In genomic region chr2:216663846-216664245, GRCh38 we compare ENCODE assay signal across 14 cellular contexts. TPM values are rescaled to one million over a fixed set of nuclear protein-coding genes. Genes with fewer than 3 reads are reported as not detected.
DNase-seq lines count a peak whose midpoint lies in the region; ATAC-seq and TF ChIP-seq lines count a peak whose summit lies in the region.
"Had no signal": no experiment of that assay in that cellular context is flagged by ENCODE, and none has a peak within 500 bp of the region (broad histone marks: within the 10 kb centered on the region; RNA-seq: fewer than 3 reads in every experiment).

No MANE protein-coding gene starts in this region.

- no peak overlapping the region for H2AFZ ChIP-seq in IMR-90 (replicated peaks; ENCODE audit: low read length, poor library complexity)

- H2AK9ac ChIP-seq in IMR-90 (replicated peaks; ENCODE audit: low read depth, low read length, poor library complexity): peak overlapping the region; percentile 20

- H4K20me1 ChIP-seq in IMR-90 (ENCODE audit: insufficient read depth, low read length): no peaks in the 10 kb centered on the region

- dilution Hi-C loops in IMR-90 (cut with HindIII; ENCODE audit: low sequenced_read_pairs, unreplicated experiment): loop anchor here (25.0 kb wide), 1 partner anchor 152 kb away; no protein-coding TSS in a partner anchor

- H3K4me1 Mint-ChIP-seq in endodermal cell: peaks cover 11% of the 10 kb centered on the region
- peaks cover 44% of the 10 kb centered on the region for H3K4me1 Mint-ChIP-seq in osteocyte (ENCODE audit: unreplicated experiment)
- no peaks in the 10 kb centered on the region for H3K4me1 Mint-ChIP-seq in natural killer cell treated with Interleukin-12 subunit alpha and Interleukin-12 subunit beta and Interleukin-15 and Interleukin-18, amount 100 ng/mL, for 72 hours (ENCODE audit: low read depth in 2 of 2)
- H3K4me1 Mint-ChIP-seq: CD4-positive, alpha-beta memory T cell had no signal

- H2BK20ac ChIP-seq in IMR-90 (ENCODE audit: low read depth, low read length): no peak overlapping the region

- no peaks in the 10 kb centered on the region for H3K27me3 ChIP-seq in IMR-90 (ENCODE audit: control insufficient read depth, insufficient read depth, low read length)
- H3K27me3 ChIP-seq in endodermal cell (ENCODE audit: control insufficient read depth, insufficient read depth, low read length, poor library complexity, severe bottlenecking): no peaks in the 10 kb centered on the region

- TF ChIP-seq RAD21 in IMR-90 (IDR thresholded peaks at IDR 0.05; ENCODE audit: low read length): no peak

- H3K4me3 Mint-ChIP-seq in endodermal cell (no peak overlapping the region), osteocyte (ENCODE audit: unreplicated experiment) (no peak overlapping the region)
- H3K4me3 Mint-ChIP-seq in natural killer cell treated with Interleukin-12 subunit alpha and Interleukin-12 subunit beta and Interleukin-15 and Interleukin-18, amount 100 ng/mL, for 72 hours: no peak overlapping the region
- H3K4me3 Mint-ChIP-seq: CD4-positive, alpha-beta memory T cell had no signal

- no peak overlapping the region for H3K56ac ChIP-seq in IMR-90 (ENCODE audit: extremely low read depth, insufficient read depth, low read length)

- ATAC-seq in Right ventricle myocardium inferior: no peak
- no peak for ATAC-seq in Right ventricle myocardium superior (ENCODE audit: poor library complexity)
- ATAC-seq in IMR-90 (ENCODE audit: low read depth): no peak
- no peak for ATAC-seq in HG03196 (IDR thresholded peaks at IDR 0.05; ENCODE audit: unreplicated experiment)
- no peak for ATAC-seq in natural killer cell treated with Interleukin-12 subunit alpha and Interleukin-12 subunit beta and Interleukin-15 and Interleukin-18, amount 100 ng/mL, for 72 hours
- ATAC-seq in HG03457 (IDR thresholded peaks at IDR 0.05; ENCODE audit: unreplicated experiment): no peak

- no peak overlapping the region for H2BK15ac ChIP-seq in IMR-90 (ENCODE audit: low read depth, low read length)

- no peak overlapping the region for H3K23ac ChIP-seq in IMR-90 (ENCODE audit: low read depth, low read length)

- no peaks in the 10 kb centered on the region; the same call in 1 of the 2 replicates for H3K4me1 ChIP-seq in IMR-90 (ENCODE audit: control insufficient read depth, insufficient read depth, low read length)
- peaks cover 9% of the 10 kb centered on the region for H3K4me1 ChIP-seq in endodermal cell (ENCODE audit: control insufficient read depth, insufficient read depth, low read length)

- WGBS in IMR-90 (ENCODE audit: extremely low coverage in 2 of 2, insufficient read length in 1 of 2), 2 experiments: no CpG with 5 or more reads among the region's 18 CpGs
- WGBS in endodermal cell (ENCODE audit: insufficient coverage in 1 of 2, insufficient read length in 1 of 2), 2 experiments: 95% methylated on average over 11 to 18 of the region's 18 CpGs

- CTCF ChIA-PET in IMR-90 (lab: Yijun Ruan, JAX): interaction anchor here (1.4 to 10.0 kb wide), 2 partner anchors 146 to 1122 kb away, joined by 4 to 88 read pairs; no protein-coding TSS in a partner anchor

- H3K18ac ChIP-seq in IMR-90 (ENCODE audit: low read depth, low read length): no peak overlapping the region

- no peak overlapping the region for H3K14ac ChIP-seq in IMR-90 (replicated peaks; ENCODE audit: low read depth, low read length)

- H3K79me1 ChIP-seq in IMR-90 (ENCODE audit: low read depth in 1 of 2, low read length in 2 of 2): no peaks in the 10 kb centered on the region

- H3K27ac ChIP-seq in IMR-90 (ENCODE audit: insufficient read depth, low read length) (no peak overlapping the region), endodermal cell (ENCODE audit: low read depth, low read length) (peak overlapping the region; percentile 15)

- TF ChIP-seq POLR2A in IMR-90 (IDR thresholded peaks at IDR 0.05; ENCODE audit: low read depth, low read length): no peak

- no peaks in the 10 kb centered on the region for H3K9me3 ChIP-seq in IMR-90 (ENCODE audit: control insufficient read depth, insufficient read depth, low read length)
- H3K9me3 ChIP-seq in endodermal cell (ENCODE audit: control insufficient read depth, low read length): no peaks in the 10 kb centered on the region

- intact Hi-C loops in Right ventricle myocardium inferior (cut with DNase I): no loop called here
- intact Hi-C loops in Right ventricle myocardium superior (cut with DNase I): no loop called here
- intact Hi-C loops in IMR-90 (cut with micrococcal nuclease): loop anchor here (10.0 kb wide), 1 partner anchor 629 kb away; no protein-coding TSS in a partner anchor

- no TSS peak for BruUV-seq in IMR-90 (replicated peaks; lab: Mats Ljungman, UMichigan)

- no peak overlapping the region for H2BK120ac ChIP-seq in IMR-90 (ENCODE audit: low read depth, low read length)

- in situ Hi-C loops in IMR-90 (cut with MboI; ENCODE audit: low sequenced_read_pairs): loop anchor here (10.0 kb wide), 1 partner anchor 439 kb away; no protein-coding TSS in a partner anchor

- no peak overlapping the region for H4K8ac ChIP-seq in IMR-90 (ENCODE audit: low read depth in 2 of 2, low read length in 2 of 2)

- H2AK5ac ChIP-seq in IMR-90 (ENCODE audit: low read depth, low read length): no peak overlapping the region

- H3K9ac ChIP-seq in IMR-90 (ENCODE audit: low read depth, low read length): no peak overlapping the region
- no peak overlapping the region for H3K9ac ChIP-seq in endodermal cell (ENCODE audit: extremely low read depth, low read length, poor library complexity, severe bottlenecking)

- H2BK5ac ChIP-seq in IMR-90 (ENCODE audit: low read depth, low read length, poor library complexity, severe bottlenecking): no peak overlapping the region

- no peaks in the 10 kb centered on the region for H3K9me1 ChIP-seq in IMR-90 (ENCODE audit: insufficient read depth, low read length)

- H3K9me3 Mint-ChIP-seq in endodermal cell (no peaks in the 10 kb centered on the region), osteocyte (ENCODE audit: unreplicated experiment) (no peaks in the 10 kb centered on the region)
- no peaks in the 10 kb centered on the region for H3K9me3 Mint-ChIP-seq in natural killer cell treated with Interleukin-12 subunit alpha and Interleukin-12 subunit beta and Interleukin-15 and Interleukin-18, amount 100 ng/mL, for 72 hours
- H3K9me3 Mint-ChIP-seq: CD4-positive, alpha-beta memory T cell had no signal

- no peak overlapping the region for H3K4ac ChIP-seq in IMR-90 (ENCODE audit: low read depth, low read length)

- H3K36me3 ChIP-seq in IMR-90 (ENCODE audit: control insufficient read depth, insufficient read depth, low read length): peaks cover 2% of the 10 kb centered on the region; the same call in 1 of the 2 replicates
- H3K36me3 ChIP-seq in endodermal cell (ENCODE audit: control insufficient read depth, insufficient read depth, low read length): peaks cover 37% of the 10 kb centered on the region

- POLR2A ChIA-PET in IMR-90 (lab: Charles Lee; ENCODE audit: unreplicated experiment): no interaction called here

- H4K5ac ChIP-seq in IMR-90 (ENCODE audit: low read depth, low read length): no peak overlapping the region

- H3K36me3 Mint-ChIP-seq in endodermal cell (ENCODE audit: low read depth) (peaks cover 20% of the 10 kb centered on the region), osteocyte (ENCODE audit: unreplicated experiment) (peaks cover 69% of the 10 kb centered on the region)
- no peaks in the 10 kb centered on the region for H3K36me3 Mint-ChIP-seq in natural killer cell treated with Interleukin-12 subunit alpha and Interleukin-12 subunit beta and Interleukin-15 and Interleukin-18, amount 100 ng/mL, for 72 hours
- H3K36me3 Mint-ChIP-seq: CD4-positive, alpha-beta memory T cell had no signal

- H3K27ac Mint-ChIP-seq in endodermal cell (no peak overlapping the region), osteocyte (ENCODE audit: unreplicated experiment) (peak overlapping the region; percentile 76)
- no peak overlapping the region for H3K27ac Mint-ChIP-seq in natural killer cell treated with Interleukin-12 subunit alpha and Interleukin-12 subunit beta and Interleukin-15 and Interleukin-18, amount 100 ng/mL, for 72 hours
- H3K27ac Mint-ChIP-seq: CD4-positive, alpha-beta memory T cell had no signal

- H3K4me3 ChIP-seq in IMR-90 (ENCODE audit: insufficient read depth, low read depth, low read length) (no peak overlapping the region), endodermal cell (ENCODE audit: low read length) (no peak overlapping the region)

- peak; percentile 57 for DNase-seq in Right ventricle myocardium inferior (ENCODE audit: missing footprints)
- DNase-seq in Right ventricle myocardium superior: no peak
- no peak for DNase-seq in IMR-90
- DNase-seq in endodermal cell: no peak
- DNase-seq in osteocyte (ENCODE audit: extremely low spot score, unreplicated experiment): no peak
- DNase-seq in natural killer cell treated with Interleukin-12 subunit alpha and Interleukin-12 subunit beta and Interleukin-15 and Interleukin-18, amount 100 ng/mL, for 72 hours (ENCODE audit: low spot score): no peak
- DNase-seq: 8988T; CD4-positive, alpha-beta memory T cell; DMS153; DMS79 treated with DMSO at 0.1 percent for 48 hours; EL had no signal

- no peak overlapping the region for H4K91ac ChIP-seq in IMR-90 (ENCODE audit: insufficient read depth, low read depth, low read length)

- H3K27me3 Mint-ChIP-seq in endodermal cell (ENCODE audit: insufficient read depth): peaks cover 2% of the 10 kb centered on the region
- no peaks in the 10 kb centered on the region for H3K27me3 Mint-ChIP-seq in osteocyte (ENCODE audit: unreplicated experiment)
- H3K27me3 Mint-ChIP-seq in natural killer cell treated with Interleukin-12 subunit alpha and Interleukin-12 subunit beta and Interleukin-15 and Interleukin-18, amount 100 ng/mL, for 72 hours: peaks cover 5 to 7% of the 10 kb centered on the region in 2 donors

- TF ChIP-seq CTCF in IMR-90 (conservative IDR thresholded peaks at IDR 0.05; ENCODE audit: low read depth, low read length) (no peak), endodermal cell (conservative IDR thresholded peaks at IDR 0.05) (no peak), osteocyte (IDR thresholded peaks at IDR 0.05) (no peak)

- no peak overlapping the region for H3K4me2 ChIP-seq in IMR-90 (ENCODE audit: low read depth, low read length)

RNA-seq across cellular contexts. Expression of gene IGFBP2, which starts 30.6 kb away (rescaled TPM):
- total RNA-seq in Right ventricle myocardium inferior: 60.1 TPM
- total RNA-seq in Right ventricle myocardium superior: 51.1 TPM
- total RNA-seq in IMR-90 (2012; rRNA removed): 33.5 and 36.7 TPM in 2 replicates
- polyA plus RNA-seq in IMR-90 (2012; rRNA removed): 236 and 257 TPM in 2 replicates
- polyA plus RNA-seq in IMR-90 (2012; cell fraction: cytosol; rRNA removed): 205 and 355 TPM in 2 replicates
- polyA plus RNA-seq in IMR-90 (2012; cell fraction: nucleus; rRNA removed; ENCODE audit: low replicate concordance): 73.3 and 119 TPM in 2 replicates
- 100 to 1,000 TPM in 1 of 2 donors, 10 to 100 TPM in 1; 80.8 to 313 TPM for total RNA-seq in endodermal cell
- 698 TPM for polyA plus RNA-seq in endodermal cell (2013, experiment 1 of 2)
- polyA plus RNA-seq in endodermal cell (2013, experiment 2 of 2): 702 TPM
- total RNA-seq in osteocyte: 2,796 and 2,855 TPM in 2 replicates
- under 1 TPM in 1 of 2 donors, not detected in 1; 0.81 TPM for total RNA-seq in natural killer cell treated with Interleukin-12 subunit alpha and Interleukin-12 subunit beta and Interleukin-15 and Interleukin-18, amount 100 ng/mL, for 72 hours
- total RNA-seq: CD4-positive, alpha-beta memory T cell had no signal
- polyA plus RNA-seq: CD4-positive, alpha-beta memory T cell had no signal

RNA-seq across cellular contexts. Expression of gene IGFBP5, which starts 31.5 kb away (rescaled TPM):
- total RNA-seq in Right ventricle myocardium inferior (156 TPM), Right ventricle myocardium superior (134 TPM), IMR-90 (2012; rRNA removed) (392 and 433 TPM in 2 replicates), endodermal cell (1 to 10 TPM; 3.6 to 8.9 TPM), osteocyte (1,145 and 1,383 TPM in 2 replicates)
- polyA plus RNA-seq in IMR-90 (2012; rRNA removed): 1,339 and 1,767 TPM in 2 replicates
- polyA plus RNA-seq in IMR-90 (2012; cell fraction: cytosol; rRNA removed): 847 and 1,056 TPM in 2 replicates
- 732 and 841 TPM in 2 replicates for polyA plus RNA-seq in IMR-90 (2012; cell fraction: nucleus; rRNA removed; ENCODE audit: low replicate concordance)
- 215 TPM for polyA plus RNA-seq in endodermal cell (2013, experiment 1 of 2)
- polyA plus RNA-seq in endodermal cell (2013, experiment 2 of 2): 246 TPM
- total RNA-seq in natural killer cell treated with Interleukin-12 subunit alpha and Interleukin-12 subunit beta and Interleukin-15 and Interleukin-18, amount 100 ng/mL, for 72 hours: under 1 TPM in 1 of 2 donors, not detected in 1; 0.08 TPM
- total RNA-seq: HepG2 had no signal
- polyA plus RNA-seq: CD4-positive, alpha-beta memory T cell had no signal

Comparison
In these comparisons a context has a peak if more than half of its experiments do, and no peak if none do; other contexts are left out.
1. RNA of gene IGFBP2, which starts 30.6 kb away (total RNA-seq): 2,796 to 2,855 TPM in osteocyte, 80.8 to 313 TPM in endodermal cell, 60.1 TPM in Right ventricle myocardium inferior (single experiment), 51.1 TPM in Right ventricle myocardium superior (single experiment) and 33.5 to 36.7 TPM in IMR-90; 0.81 TPM in natural killer cell treated with Interleukin-12 subunit alpha and Interleukin-12 subunit beta and Interleukin-15 and Interleukin-18, amount 100 ng/mL, for 72 hours; every median in the first group is over 10 times any median in the second.
2. RNA of gene IGFBP5, which starts 31.5 kb away (total RNA-seq): 1,145 to 1,383 TPM in osteocyte, 392 to 433 TPM in IMR-90, 156 TPM in Right ventricle myocardium inferior (single experiment) and 134 TPM in Right ventricle myocardium superior (single experiment); 3.6 to 8.9 TPM in endodermal cell and 0.08 TPM in natural killer cell treated with Interleukin-12 subunit alpha and Interleukin-12 subunit beta and Interleukin-15 and Interleukin-18, amount 100 ng/mL, for 72 hours; every median in the first group is over 10 times any median in the second.